Comparison of ENCODE assay signal across 1 cellular context in genomic region chr2:142878061-142878741, GRCh38.
TF ChIP-seq lines count a peak whose summit lies in the region.

No MANE protein-coding gene starts in this region.

TF ChIP-seq in K562, 482 proteins besides CTCF, POLR2A, EP300 and RAD21 (continued from another document):
- TF ChIP-seq MCM5 (IDR thresholded peaks at IDR 0.05; ENCODE audit: low read depth) (no peak), ZBTB12 (CRISPR knock-in tag; IDR thresholded peaks at IDR 0.05) (no peak), E2F8 (IDR thresholded peaks at IDR 0.05; ENCODE audit: low read depth, partially characterized antibody) (no peak), TEAD4 (IDR thresholded peaks at IDR 0.05; ENCODE audit: low read length) (no peak), TEAD4 (CRISPR knock-in tag; IDR thresholded peaks at IDR 0.05; ENCODE audit: borderline replicate concordance) (no peak)
